Comparison of ENCODE assay signal across 8 cellular contexts in genomic region chr19:48637449-48637947, GRCh38. TPM values are rescaled to one million over a fixed set of nuclear protein-coding genes. Genes with fewer than 3 reads are reported as not detected.
DNase-seq lines count a peak whose midpoint lies in the region; ATAC-seq and TF ChIP-seq lines count a peak whose summit lies in the region.

No MANE protein-coding gene starts in this region.

- H3K27ac ChIP-seq in right atrium auricular region: peak overlapping the region; percentile 97 to 98
- H3K27ac ChIP-seq in uterus: peak overlapping the region; percentile 96 to 99

- ATAC-seq in GM18499 (IDR thresholded peaks at IDR 0.05; ENCODE audit: insufficient read depth, unreplicated experiment) (peak; percentile 44), HG02970 (IDR thresholded peaks at IDR 0.05; ENCODE audit: low FRiP score, unreplicated experiment) (peak; percentile 62)

- intact Hi-C loops in uterus (cut with DNase I; ENCODE audit: low total_unique reads): no loop called here

- H3K4me1 Mint-ChIP-seq in T-helper 2 cell treated with Interferon-gamma antibody and Interleukin-4, amounts not matched to agents 5 μg/mL and 100 μg/mL, for 36 hours (ENCODE audit: low read depth): peaks cover 32% of the 10 kb centered on the region

- no peaks in the 10 kb centered on the region for H3K36me3 Mint-ChIP-seq in T-helper 2 cell treated with Interferon-gamma antibody and Interleukin-4, amounts not matched to agents 5 μg/mL and 100 μg/mL, for 36 hours (ENCODE audit: low read depth)

- peak overlapping the region; percentile 49 to 78 for H3K4me3 ChIP-seq in right atrium auricular region
- H3K4me3 ChIP-seq in uterus: peak overlapping the region; percentile 49 to 54

- peak overlapping the region; percentile 85 for H3K4me3 Mint-ChIP-seq in T-helper 2 cell treated with Interferon-gamma antibody and Interleukin-4, amounts not matched to agents 5 μg/mL and 100 μg/mL, for 36 hours

- TF ChIP-seq POLR2A in uterus (IDR thresholded peaks at IDR 0.05): peak; percentile 18 to 63

- no peaks in the 10 kb centered on the region for H3K36me3 ChIP-seq in right atrium auricular region
- H3K36me3 ChIP-seq in uterus: no peaks in the 10 kb centered on the region

- no peaks in the 10 kb centered on the region for H3K9me3 ChIP-seq in right atrium auricular region
- no peaks in the 10 kb centered on the region for H3K9me3 ChIP-seq in uterus

- peak overlapping the region; percentile 100 for H3K27ac Mint-ChIP-seq in T-helper 2 cell treated with Interferon-gamma antibody and Interleukin-4, amounts not matched to agents 5 μg/mL and 100 μg/mL, for 36 hours

- H3K9me3 Mint-ChIP-seq in T-helper 2 cell treated with Interferon-gamma antibody and Interleukin-4, amounts not matched to agents 5 μg/mL and 100 μg/mL, for 36 hours: peaks cover 5% of the 10 kb centered on the region

- DNase-seq in NCI-H187 treated with DMSO at 0.1 percent for 48 hours (lab: John Stamatoyannopoulos, UW) (peak; percentile 97), anterior cingulate cortex (lab: John Stamatoyannopoulos, UW) (peak; percentile 87 to 100 (median 99)), right atrium auricular region (ENCODE audit: low spot score) (peak; percentile 99), putamen (ENCODE audit: low spot score) (peak; percentile 100), uterus (peak; percentile 100)
- DNase-seq in T-helper 2 cell treated with Interferon-gamma antibody and Interleukin-4, amounts not matched to agents 5 μg/mL and 100 μg/mL, for 36 hours (ENCODE audit: low spot score): peak; percentile 98

- no peak for TF ChIP-seq CTCF in right atrium auricular region (IDR thresholded peaks at IDR 0.05)
- peak in 1 of 4 experiments; percentile 11 for TF ChIP-seq CTCF in uterus (IDR thresholded peaks at IDR 0.05)

- H3K27me3 ChIP-seq in right atrium auricular region (no peaks in the 10 kb centered on the region), uterus (no peaks in the 10 kb centered on the region)

- no peaks in the 10 kb centered on the region for H3K27me3 Mint-ChIP-seq in T-helper 2 cell treated with Interferon-gamma antibody and Interleukin-4, amounts not matched to agents 5 μg/mL and 100 μg/mL, for 36 hours (ENCODE audit: low read depth)

- H3K4me1 ChIP-seq in right atrium auricular region (peaks cover 0 to 52% of the 10 kb centered on the region in 2 donors), uterus (peaks cover 5 to 18% of the 10 kb centered on the region in 2 donors)

RNA-seq across cellular contexts. Expression of gene DBP, which starts 0.3 kb away (rescaled TPM):
- total RNA-seq in right atrium auricular region (1 to 10 TPM; 2.8 to 5.9 TPM), uterus (10 to 100 TPM in 2 of 4 donors, 1 to 10 TPM in 1, not detected in 1; 3.1 to 29.8 (median 11.3) TPM)

RNA-seq across cellular contexts. Expression of gene CA11, which starts 8.5 kb away (rescaled TPM):
- total RNA-seq in right atrium auricular region (10 to 100 TPM in 1 of 2 donors, 1 to 10 TPM in 1; 3.4 to 13.3 TPM), uterus (10 to 100 TPM in 2 of 4 donors, under 1 TPM in 2; 0.51 to 55.1 (median 8.1) TPM)

RNA-seq across cellular contexts. Expression of gene SPHK2, which starts 18.2 kb away (rescaled TPM):
- 1 to 10 TPM; 6.2 to 8.0 TPM for total RNA-seq in right atrium auricular region
- total RNA-seq in uterus: 10 to 100 TPM; 10.0 to 27.2 (median 21.7) TPM

RNA-seq across cellular contexts. Expression of gene RPL18, which starts 18.5 kb away (rescaled TPM):
- total RNA-seq in right atrium auricular region (1,000 to 10,000 TPM in 1 of 2 donors, 100 to 1,000 TPM in 1; 846 to 1,334 TPM), uterus (1,000 to 10,000 TPM; 1,515 to 5,795 (median 3,195) TPM)

RNA-seq across cellular contexts. Expression of gene FAM83E, which starts 22.6 kb away (rescaled TPM):
- not detected for total RNA-seq in right atrium auricular region
- total RNA-seq in uterus: 1 to 10 TPM in 2 of 4 donors, not detected in 2; 1.8 TPM

Comparison
In these comparisons a context has a peak if more than half of its experiments do, and no peak if none do; other contexts are left out.
1. Peak in every context shown above with its lines: DNase-seq, ATAC-seq, H3K4me3 ChIP-seq and H3K27ac ChIP-seq.